Comparison of ENCODE assay signal across 27 cellular contexts in genomic region chr20:2829376-2829775, GRCh38. TPM values are rescaled to one million over a fixed set of nuclear protein-coding genes. Genes with fewer than 3 reads are reported as not detected.
"Had no signal": no experiment of that assay in that cellular context is flagged by ENCODE, and none has a peak within 500 bp of the region (broad histone marks: within the 10 kb centered on the region; RNA-seq: fewer than 3 reads in every experiment).

No MANE protein-coding gene starts in this region.

- H3K4me1 ChIP-seq: colonic mucosa, thyroid gland had no signal

- H3K4me3 ChIP-seq: colonic mucosa, hepatocyte, mucosa of descending colon, spleen, thyroid gland had no signal

- H3K4me3 Mint-ChIP-seq: endodermal cell; naive thymus-derived CD8-positive, alpha-beta T cell; type B pancreatic cell had no signal

- DNase-seq: colonic mucosa; effector CD4-positive, alpha-beta T cell; endodermal cell; erythroblast; foreskin melanocyte; head of caudate nucleus; kidney glomerular epithelial cell; mammary epithelial cell; mucosa of descending colon; naive thymus-derived CD8-positive, alpha-beta T cell; spleen; stimulated activated CD4-positive, alpha-beta T cell treated with anti-CD3 and anti-CD28 coated beads, Interleukin-15, amount 100 ng/mL, for 24 hours; stimulated activated CD4-positive, alpha-beta T cell treated with anti-CD3 and anti-CD28 coated beads, Interleukin-1b, Interleukin-23, amount 100 ng/mL, for 48 hours; stimulated activated CD4-positive, alpha-beta T cell treated with anti-CD3 and anti-CD28 coated beads, Interleukin-4, amount 100 ng/mL, for 24 hours; stimulated activated naive CD4-positive, alpha-beta T cell; thyroid gland had no signal

- H3K27ac ChIP-seq: colonic mucosa, hepatocyte, neutrophil, spleen, thyroid gland had no signal

- H3K4me2 ChIP-seq: hepatocyte had no signal

- H3K9me3 ChIP-seq: colonic mucosa, mucosa of descending colon, neutrophil, spleen, thyroid gland had no signal

- H3K36me3 ChIP-seq: colonic mucosa, neutrophil, spleen, thyroid gland had no signal

- H3K9me3 Mint-ChIP-seq: endodermal cell; naive thymus-derived CD8-positive, alpha-beta T cell; type B pancreatic cell had no signal

- FAIRE-seq: endothelial cell of umbilical vein, urothelium cell line had no signal

- ATAC-seq: mucosa of descending colon; naive thymus-derived CD8-positive, alpha-beta T cell; sciatic nerve had no signal

- H3K36me3 Mint-ChIP-seq: type B pancreatic cell had no signal

- H3K27ac Mint-ChIP-seq: endodermal cell; naive thymus-derived CD8-positive, alpha-beta T cell; type B pancreatic cell had no signal

RNA-seq across cellular contexts. Expression of gene TMEM239, which starts 13.2 kb away (rescaled TPM):
- total RNA-seq: colonic mucosa; dermis microvascular lymphatic vessel endothelial cell; endodermal cell; endothelial cell of umbilical vein; hepatocyte; lower leg skin; mammary epithelial cell; mucosa of descending colon; naive thymus-derived CD8-positive, alpha-beta T cell; pulmonary artery endothelial cell; sciatic nerve; skeletal muscle tissue; spleen; thyroid gland had no signal
- polyA plus RNA-seq: endothelial cell of umbilical vein; hepatocyte; mammary epithelial cell; naive thymus-derived CD8-positive, alpha-beta T cell; neural cell; spleen had no signal

RNA-seq across cellular contexts. Expression of gene C20orf141, which starts 14.6 kb away (rescaled TPM):
- total RNA-seq: colonic mucosa; dermis microvascular lymphatic vessel endothelial cell; endodermal cell; endothelial cell of umbilical vein; hepatocyte; lower leg skin; mammary epithelial cell; mucosa of descending colon; naive thymus-derived CD8-positive, alpha-beta T cell; pulmonary artery endothelial cell; sciatic nerve; skeletal muscle tissue; spleen; thyroid gland had no signal
- polyA plus RNA-seq: endothelial cell of umbilical vein; hepatocyte; mammary epithelial cell; naive thymus-derived CD8-positive, alpha-beta T cell; neural cell; spleen had no signal

RNA-seq across cellular contexts. Expression of gene CPXM1, which starts 28.9 kb away (rescaled TPM):
- polyA plus RNA-seq: mammary epithelial cell had no signal
